Comparison of ENCODE assay signal across 8 cellular contexts in genomic region chr9:115524467-115525059, GRCh38.
DNase-seq lines count a peak whose midpoint lies in the region; ATAC-seq and TF ChIP-seq lines count a peak whose summit lies in the region.

No MANE protein-coding gene starts in this region.

- WGBS in lower leg skin, 2 donors: 19 to 29% methylated on average over 3 of the region's 3 CpGs

- TF ChIP-seq CTCF in LNCaP clone FGC (IDR thresholded peaks at IDR 0.05; ENCODE audit: control insufficient read depth, extremely low read depth, insufficient read depth) (peak; percentile 63), omental fat pad (IDR thresholded peaks at IDR 0.05) (peak in 1 of 3 donors; percentile 50), lower leg skin (IDR thresholded peaks at IDR 0.05) (no peak)

- ATAC-seq in SK-N-SH treated with all-trans-retinoic acid at 6 μM for 48 hours: peak; percentile 95
- peak; percentile 76 for ATAC-seq in omental fat pad (ENCODE audit: low FRiP score)

- in situ Hi-C loops in ACHN (cut with HindIII; ENCODE audit: low pct_ligation_motif_present, low pct_unique_long_range_greater_than_20kb, low sequenced_read_pairs): no loop called here

- intact Hi-C loops in lower leg skin (cut with DNase I; ENCODE audit: low total_unique reads): no loop called here

- DNase-seq in ACHN: peak; percentile 57
- DNase-seq in GM04504 (ENCODE audit: low read depth): peak; percentile 54
- DNase-seq in LNCaP clone FGC (ENCODE audit: low read depth): peak; percentile 59
- peak; percentile 92 for DNase-seq in fibroblast of peridontal ligament (ENCODE audit: extremely low read depth)
- no peak for DNase-seq in omental fat pad (ENCODE audit: low spot score)
- DNase-seq in lower leg skin (ENCODE audit: low spot score in 2 of 2): no peak
- no peak for DNase-seq in SKM-1 treated with dmso at 0.1 percent for 144 hours (lab: John Stamatoyannopoulos, UW; ENCODE audit: unreplicated experiment)

- no peak for TF ChIP-seq POLR2A in lower leg skin (IDR thresholded peaks at IDR 0.05)

- H3K4me3 ChIP-seq in LNCaP clone FGC (ENCODE audit: low read depth, low read length) (no peak overlapping the region), lower leg skin (ENCODE audit: low read depth, poor library complexity, severe bottlenecking) (no peak overlapping the region)

TF ChIP-seq in SK-N-SH treated with all-trans-retinoic acid at 6 μM for 48 hours, 23 proteins besides CTCF, POLR2A, EP300 and RAD21:
- no peak for TF ChIP-seq ZFP3 (CRISPR knock-in tag; IDR thresholded peaks at IDR 0.05)
- no peak for TF ChIP-seq CSRNP3 (CRISPR knock-in tag; IDR thresholded peaks at IDR 0.05)
- no peak for TF ChIP-seq POU6F1 (CRISPR knock-in tag; IDR thresholded peaks at IDR 0.05; ENCODE audit: borderline replicate concordance, low read depth)
- no peak for TF ChIP-seq PATZ1 (CRISPR knock-in tag; IDR thresholded peaks at IDR 0.05; ENCODE audit: borderline replicate concordance)
- TF ChIP-seq ISL1 (CRISPR knock-in tag; IDR thresholded peaks at IDR 0.05): no peak
- TF ChIP-seq TCF4 (CRISPR knock-in tag; IDR thresholded peaks at IDR 0.05; ENCODE audit: borderline replicate concordance): no peak

Comparison
In these comparisons a context has a peak if more than half of its experiments do, and no peak if none do; other contexts are left out.
1. DNase-seq: peak in ACHN (single experiment), GM04504 (single experiment), LNCaP clone FGC (single experiment) and fibroblast of peridontal ligament (single experiment); none in omental fat pad (single experiment), lower leg skin (0 of 2) and SKM-1 treated with dmso at 0.1 percent for 144 hours (single experiment).